ENCODE assay signal across 1 cellular context in genomic region chr17:73092518-73093135, GRCh38.
TF ChIP-seq lines count a peak whose summit lies in the region.

Gene SLC39A11 (minus strand): TSS chr17:73092688. CDS start chr17:73088764, 3,924 bp downstream.

TF ChIP-seq in HepG2, 621 proteins besides CTCF, POLR2A, EP300 and RAD21 (continued from another document and continues in another):
- peak; percentile 95 for TF ChIP-seq TFDP1 (CRISPR knock-in tag; IDR thresholded peaks at IDR 0.05; ENCODE audit: borderline replicate concordance)
- TF ChIP-seq UBTF (CRISPR knock-in tag; IDR thresholded peaks at IDR 0.05), result peak; percentile 67
- TF ChIP-seq NFE2L1 (CRISPR knock-in tag; IDR thresholded peaks at IDR 0.05; ENCODE audit: borderline replicate concordance), result no peak; the same call in 1 of the 2 replicates
- TF ChIP-seq SMYD3 (CRISPR knock-in tag; IDR thresholded peaks at IDR 0.05), result peak; percentile 87
- TF ChIP-seq ZNF350 (CRISPR knock-in tag; IDR thresholded peaks at IDR 0.05; ENCODE audit: borderline replicate concordance, low read depth), result peak; percentile 80
- TF ChIP-seq U2AF1 (optimal IDR thresholded peaks at IDR 0.05; ENCODE audit: low read depth, low read length), result peak; percentile 22
- peak; percentile 99 for TF ChIP-seq MAX (IDR thresholded peaks at IDR 0.05)
- peak; percentile 81 for TF ChIP-seq ZGPAT (CRISPR knock-in tag; IDR thresholded peaks at IDR 0.05)
- TF ChIP-seq ZNF292 (CRISPR knock-in tag; IDR thresholded peaks at IDR 0.05; ENCODE audit: borderline replicate concordance, low read depth), result 0 out of 2 replicates have a peak, but pooled peaks have one; percentile 53
- 0 out of 2 replicates have a peak, but pooled peaks have one; percentile 53 for TF ChIP-seq KLF13 (CRISPR knock-in tag; IDR thresholded peaks at IDR 0.05)
- TF ChIP-seq ZNF33B (CRISPR knock-in tag; IDR thresholded peaks at IDR 0.05), result peak; percentile 92
- 0 out of 2 replicates have a peak, but pooled peaks have one; percentile 66 for TF ChIP-seq ZNF75D (CRISPR knock-in tag; IDR thresholded peaks at IDR 0.05; ENCODE audit: borderline replicate concordance)
- peak; percentile 91; the same call in 1 of the 2 replicates for TF ChIP-seq KLF9 (CRISPR knock-in tag; IDR thresholded peaks at IDR 0.05; ENCODE audit: low read depth)
- TF ChIP-seq ZFP62 (CRISPR knock-in tag; IDR thresholded peaks at IDR 0.05), result no peak
- peak; percentile 64; the same call in 1 of the 2 replicates for TF ChIP-seq ZBTB20 (CRISPR knock-in tag; IDR thresholded peaks at IDR 0.05; ENCODE audit: borderline replicate concordance, low read depth)
- TF ChIP-seq SKIL (CRISPR knock-in tag; IDR thresholded peaks at IDR 0.05; ENCODE audit: borderline replicate concordance), result peak; percentile 80; the same call in 1 of the 2 replicates
- peak; percentile 12; the same call in 1 of the 2 replicates for TF ChIP-seq STAG1 (CRISPR knock-in tag; IDR thresholded peaks at IDR 0.05)
- TF ChIP-seq ZNF605 (CRISPR knock-in tag; IDR thresholded peaks at IDR 0.05), result peak; percentile 86
- peak; percentile 43; the same call in 1 of the 2 replicates for TF ChIP-seq ZNF230 (CRISPR knock-in tag; IDR thresholded peaks at IDR 0.05)
- no peak for TF ChIP-seq ZNF101 (CRISPR knock-in tag; IDR thresholded peaks at IDR 0.05; ENCODE audit: borderline replicate concordance, low read depth)
- TF ChIP-seq ZNF318 (CRISPR knock-in tag; IDR thresholded peaks at IDR 0.05), result 0 out of 2 replicates have a peak, but pooled peaks have one; percentile 54
- TF ChIP-seq ZNF891 (CRISPR knock-in tag; IDR thresholded peaks at IDR 0.05), result 0 out of 2 replicates have a peak, but pooled peaks have one; percentile 61
- TF ChIP-seq ETV5 (CRISPR knock-in tag; IDR thresholded peaks at IDR 0.05; ENCODE audit: borderline replicate concordance), result peak; percentile 78; the same call in 1 of the 2 replicates
- TF ChIP-seq ELF4 (CRISPR knock-in tag; IDR thresholded peaks at IDR 0.05; ENCODE audit: borderline replicate concordance), result peak; percentile 97
- TF ChIP-seq TARDBP (CRISPR knock-in tag; IDR thresholded peaks at IDR 0.05), result peak; percentile 99
- TF ChIP-seq POLR2G (IDR thresholded peaks at IDR 0.05; ENCODE audit: low read depth, low read length), result peak; percentile 81
- no peak for TF ChIP-seq CHD4 (IDR thresholded peaks at IDR 0.05; ENCODE audit: borderline replicate concordance, low read length)
- no peak for TF ChIP-seq TIGD3 (CRISPR knock-in tag; IDR thresholded peaks at IDR 0.05; ENCODE audit: borderline replicate concordance)
- peak; percentile 80; the same call in 1 of the 2 replicates for TF ChIP-seq IRX3 (CRISPR knock-in tag; IDR thresholded peaks at IDR 0.05; ENCODE audit: borderline replicate concordance, low read depth)
- TF ChIP-seq ZSCAN25 (CRISPR knock-in tag; IDR thresholded peaks at IDR 0.05), result peak; percentile 48; the same call in 1 of the 2 replicates
- TF ChIP-seq ATF7-NPFF (CRISPR knock-in tag; IDR thresholded peaks at IDR 0.05; ENCODE audit: low read depth), result peak; percentile 94
- TF ChIP-seq RXRA (CRISPR knock-in tag; IDR thresholded peaks at IDR 0.05), result peak; percentile 64; the same call in 1 of the 2 replicates
- peak; percentile 58; the same call in 1 of the 2 replicates for TF ChIP-seq KDM5A (IDR thresholded peaks at IDR 0.05; ENCODE audit: borderline replicate concordance, low read length)
- TF ChIP-seq ZBTB49 (CRISPR knock-in tag; IDR thresholded peaks at IDR 0.05; ENCODE audit: borderline replicate concordance), result no peak
- peak; percentile 74; the same call in 1 of the 2 replicates for TF ChIP-seq BRF2 (CRISPR knock-in tag; IDR thresholded peaks at IDR 0.05)
- TF ChIP-seq HNRNPL (IDR thresholded peaks at IDR 0.05; ENCODE audit: low read depth, low read length), result peak; percentile 88; the same call in 1 of the 2 replicates
- peak; percentile 76 for TF ChIP-seq THAP11 (CRISPR knock-in tag; IDR thresholded peaks at IDR 0.05)
- TF ChIP-seq ZNF547 (CRISPR knock-in tag; IDR thresholded peaks at IDR 0.05), result peak; percentile 66; the same call in 1 of the 2 replicates
- TF ChIP-seq ZNF776 (CRISPR knock-in tag; IDR thresholded peaks at IDR 0.05), result peak; percentile 48; the same call in 1 of the 2 replicates
